Comparison of ENCODE assay signal across 19 cellular contexts in genomic region chr5:179779826-179780225, GRCh38.
"Had no signal": no experiment of that assay in that cellular context is flagged by ENCODE, and none has a peak within 500 bp of the region (broad histone marks: within the 10 kb centered on the region; RNA-seq: fewer than 3 reads in every experiment).

No MANE protein-coding gene starts in this region.

- H3K27me3 Mint-ChIP-seq: naive thymus-derived CD4-positive, alpha-beta T cell; stimulated activated naive CD8-positive, alpha-beta T cell treated with anti-CD3 and anti-CD28 coated beads, Interleukin-15, Interleukin-2, amounts not matched to agents 100 ng/mL and 50 ng/mL, for 24 hours had no signal

- DNase-seq: effector CD8-positive, alpha-beta T cell; foreskin melanocyte; hippocampal formation; left colon; mammary epithelial cell; naive thymus-derived CD4-positive, alpha-beta T cell; nucleus accumbens; pancreas; stimulated activated CD4-positive, alpha-beta T cell treated with anti-CD3 and anti-CD28 coated beads, Interleukin-12 subunit alpha, Interleukin-12 subunit beta, amount 100 ng/mL, for 4 hours; stimulated activated CD4-positive, alpha-beta T cell treated with anti-CD3 and anti-CD28 coated beads, Interleukin-2, amount 100 ng/mL, for 48 hours; tibial artery; uterus had no signal

- H3K27ac Mint-ChIP-seq: stimulated activated naive CD8-positive, alpha-beta T cell treated with anti-CD3 and anti-CD28 coated beads, Interleukin-15, Interleukin-2, amounts not matched to agents 100 ng/mL and 50 ng/mL, for 24 hours had no signal

- H3K4me3 ChIP-seq: coronary artery, dorsolateral prefrontal cortex, heart left ventricle, pancreas, sigmoid colon, skin epidermis, tibial artery, upper lobe of left lung, uterus had no signal

- H3K36me3 ChIP-seq: uterus had no signal

- H3K4me3 Mint-ChIP-seq: naive thymus-derived CD4-positive, alpha-beta T cell; stimulated activated naive CD8-positive, alpha-beta T cell treated with anti-CD3 and anti-CD28 coated beads, Interleukin-15, Interleukin-2, amounts not matched to agents 100 ng/mL and 50 ng/mL, for 24 hours had no signal

- H3K27ac ChIP-seq: coronary artery, pancreas, sigmoid colon, skin epidermis, tibial artery, upper lobe of left lung, uterus had no signal

- H3K9me3 ChIP-seq: heart left ventricle, pancreas, sigmoid colon, tibial artery, upper lobe of left lung, uterus had no signal

- ATAC-seq: left colon had no signal

- H3K4me1 ChIP-seq: pancreas, tibial artery, uterus had no signal

- H3K27me3 ChIP-seq: dorsolateral prefrontal cortex, heart left ventricle, pancreas, sigmoid colon, tibial artery, upper lobe of left lung, uterus had no signal

- H3K9me3 Mint-ChIP-seq: naive thymus-derived CD4-positive, alpha-beta T cell; stimulated activated naive CD8-positive, alpha-beta T cell treated with anti-CD3 and anti-CD28 coated beads, Interleukin-15, Interleukin-2, amounts not matched to agents 100 ng/mL and 50 ng/mL, for 24 hours had no signal

- FAIRE-seq: pancreas had no signal
